In the genomic region with DNA sequence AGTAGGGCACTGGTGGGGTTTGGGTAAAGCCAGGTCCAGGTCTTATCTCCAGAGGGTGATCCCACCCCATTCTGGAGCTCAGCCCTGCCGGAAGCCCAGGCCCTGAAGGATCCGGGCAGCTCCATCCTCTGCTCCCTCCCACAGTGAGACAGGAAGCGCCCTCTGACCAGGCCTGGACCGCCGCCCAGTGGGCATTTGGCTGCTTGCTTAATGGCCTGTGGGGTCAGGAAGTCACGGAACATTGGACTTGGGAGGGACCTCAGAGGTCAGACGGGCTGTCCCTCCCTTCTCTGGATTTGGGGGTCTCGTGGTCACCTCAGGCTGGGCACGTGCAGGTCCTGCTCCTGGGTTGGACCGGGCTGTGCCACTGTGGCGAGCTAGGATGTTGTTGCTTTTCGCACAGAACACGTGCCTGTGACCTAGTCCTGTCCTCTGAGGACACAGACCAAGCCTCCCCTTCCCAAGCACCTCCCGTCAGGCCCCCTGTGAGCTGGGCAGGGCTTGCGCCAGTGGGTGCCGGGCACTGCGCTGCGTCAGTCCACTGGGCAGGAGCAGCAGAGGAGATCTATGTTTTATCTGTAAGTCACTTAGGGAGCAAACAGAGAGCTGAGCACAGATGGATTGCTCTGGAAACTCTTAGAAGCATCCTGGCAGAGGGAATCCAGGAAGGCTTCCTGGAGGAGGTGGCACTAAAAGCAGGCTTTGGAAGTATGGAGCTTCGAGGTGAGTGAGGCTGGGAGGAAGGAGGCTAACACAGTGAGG, we compare ENCODE assay signal across 10 cellular contexts. TPM values are rescaled to one million over a fixed set of nuclear protein-coding genes. Genes with fewer than 3 reads are reported as not detected.
A peak's percentile ranks its signal among the peaks of the same experiment; 100 is the strongest.
DNase-seq lines count a peak whose midpoint lies in the region; ATAC-seq and TF ChIP-seq lines count a peak whose summit lies in the region.
"Had no signal": no experiment of that assay in that cellular context is flagged by ENCODE, and none has a peak within 500 bp of the region (broad histone marks: within the 10 kb centered on the region; RNA-seq: fewer than 3 reads in every experiment).

No MANE protein-coding gene starts in this region.

- no peaks in the 10 kb centered on the region for H3K9me3 Mint-ChIP-seq in activated CD8-positive, alpha-beta T cell treated with anti-CD3 and anti-CD28 coated beads for 36 hours
- no peaks in the 10 kb centered on the region for H3K9me3 Mint-ChIP-seq in activated CD8-positive, alpha-beta T cell treated with anti-CD3 and anti-CD28 coated beads, Interleukin-2, amount 10 ng/mL, durations not matched to agents 7 days and 5 days (ENCODE audit: insufficient read depth)
- H3K9me3 Mint-ChIP-seq in mesothelial cell of epicardium = no peaks in the 10 kb centered on the region

- H3K27ac Mint-ChIP-seq in activated CD8-positive, alpha-beta T cell treated with anti-CD3 and anti-CD28 coated beads for 36 hours = peak overlapping the region; percentile 45
- no peak overlapping the region for H3K27ac Mint-ChIP-seq in activated CD8-positive, alpha-beta T cell treated with anti-CD3 and anti-CD28 coated beads, Interleukin-2, amount 10 ng/mL, durations not matched to agents 7 days and 5 days
- peak overlapping the region; percentile 64 for H3K27ac Mint-ChIP-seq in mesothelial cell of epicardium

- H3K9me3 ChIP-seq in upper lobe of right lung = no peaks in the 10 kb centered on the region

- POLR2A ChIA-PET in activated CD8-positive, alpha-beta T cell treated with anti-CD3 and anti-CD28 coated beads for 36 hours (lab: Charles Lee) = interaction anchor here (0.6 to 3.1 kb wide), 5 partner anchors 10 to 54 kb away, joined by 3 to 28 read pairs (median 3); no protein-coding TSS in a partner anchor
- POLR2A ChIA-PET in activated CD8-positive, alpha-beta T cell treated with anti-CD3 and anti-CD28 coated beads, Interleukin-2, amount 10 ng/mL, durations not matched to agents 7 days and 5 days (lab: Charles Lee) = interaction anchor here (1.7 kb wide), 1 partner anchor 9 kb away, joined by 6 read pairs; no protein-coding TSS in a partner anchor

- no peaks in the 10 kb centered on the region for H3K27me3 ChIP-seq in upper lobe of right lung

- peaks cover 8% of the 10 kb centered on the region for H3K36me3 Mint-ChIP-seq in activated CD8-positive, alpha-beta T cell treated with anti-CD3 and anti-CD28 coated beads for 36 hours (ENCODE audit: low read depth)
- H3K36me3 Mint-ChIP-seq in activated CD8-positive, alpha-beta T cell treated with anti-CD3 and anti-CD28 coated beads, Interleukin-2, amount 10 ng/mL, durations not matched to agents 7 days and 5 days (ENCODE audit: low read depth) = peaks cover 3% of the 10 kb centered on the region
- H3K36me3 Mint-ChIP-seq in mesothelial cell of epicardium = no peaks in the 10 kb centered on the region

- no peak for TF ChIP-seq CTCF in activated CD8-positive, alpha-beta T cell treated with anti-CD3 and anti-CD28 coated beads for 36 hours (IDR thresholded peaks at IDR 0.05)
- TF ChIP-seq CTCF in mesothelial cell of epicardium (IDR thresholded peaks at IDR 0.05; ENCODE audit: unreplicated experiment) (no peak), upper lobe of right lung (IDR thresholded peaks at IDR 0.05) (peak; percentile 36)

- peaks cover 84% of the 10 kb centered on the region for H3K4me1 ChIP-seq in upper lobe of right lung

- CTCF ChIA-PET in activated CD8-positive, alpha-beta T cell treated with anti-CD3 and anti-CD28 coated beads for 36 hours (lab: Charles Lee) = interaction anchor here (0.6 to 1.7 kb wide), 6 partner anchors 10 to 52 kb away, joined by 3 to 7 read pairs (median 4); no protein-coding TSS in a partner anchor
- CTCF ChIA-PET in activated CD8-positive, alpha-beta T cell treated with anti-CD3 and anti-CD28 coated beads, Interleukin-2, amount 10 ng/mL, durations not matched to agents 7 days and 5 days (lab: Charles Lee) = interaction anchor here (1.1 to 2.5 kb wide), 5 partner anchors 10 to 142 kb away, joined by 3 to 11 read pairs (median 6); no protein-coding TSS in a partner anchor

- ATAC-seq in activated CD8-positive, alpha-beta T cell treated with anti-CD3 and anti-CD28 coated beads for 36 hours = no peak
- no peak for ATAC-seq in activated CD8-positive, alpha-beta T cell treated with anti-CD3 and anti-CD28 coated beads, Interleukin-2, amount 10 ng/mL, durations not matched to agents 7 days and 5 days
- ATAC-seq in upper lobe of right lung (peak; percentile 82), HG03108 (IDR thresholded peaks at IDR 0.05; ENCODE audit: unreplicated experiment) (no peak), GM21381 (IDR thresholded peaks at IDR 0.05; ENCODE audit: unreplicated experiment) (no peak)

- peaks cover 65% of the 10 kb centered on the region for H3K4me1 Mint-ChIP-seq in activated CD8-positive, alpha-beta T cell treated with anti-CD3 and anti-CD28 coated beads for 36 hours (ENCODE audit: low read depth)
- H3K4me1 Mint-ChIP-seq in activated CD8-positive, alpha-beta T cell treated with anti-CD3 and anti-CD28 coated beads, Interleukin-2, amount 10 ng/mL, durations not matched to agents 7 days and 5 days (ENCODE audit: low read depth) = peaks cover 53% of the 10 kb centered on the region
- peaks cover 47% of the 10 kb centered on the region for H3K4me1 Mint-ChIP-seq in mesothelial cell of epicardium

- intact Hi-C loops in activated CD8-positive, alpha-beta T cell treated with anti-CD3 and anti-CD28 coated beads for 36 hours (cut with micrococcal nuclease) = no loop called here
- intact Hi-C loops in upper lobe of right lung (cut with DNase I) = no loop called here

- no peaks in the 10 kb centered on the region for H3K36me3 ChIP-seq in upper lobe of right lung

- no peak overlapping the region for H3K4me3 Mint-ChIP-seq in activated CD8-positive, alpha-beta T cell treated with anti-CD3 and anti-CD28 coated beads for 36 hours
- no peak overlapping the region for H3K4me3 Mint-ChIP-seq in activated CD8-positive, alpha-beta T cell treated with anti-CD3 and anti-CD28 coated beads, Interleukin-2, amount 10 ng/mL, durations not matched to agents 7 days and 5 days
- H3K4me3 Mint-ChIP-seq in mesothelial cell of epicardium = no peak overlapping the region

- no peaks in the 10 kb centered on the region for H3K27me3 Mint-ChIP-seq in activated CD8-positive, alpha-beta T cell treated with anti-CD3 and anti-CD28 coated beads for 36 hours
- no peaks in the 10 kb centered on the region for H3K27me3 Mint-ChIP-seq in activated CD8-positive, alpha-beta T cell treated with anti-CD3 and anti-CD28 coated beads, Interleukin-2, amount 10 ng/mL, durations not matched to agents 7 days and 5 days (ENCODE audit: low read depth)
- H3K27me3 Mint-ChIP-seq in mesothelial cell of epicardium (ENCODE audit: low read depth) = no peaks in the 10 kb centered on the region

- no peak overlapping the region for H3K4me3 ChIP-seq in upper lobe of right lung

- H3K27ac ChIP-seq in upper lobe of right lung = peak overlapping the region; percentile 69

- no peak for DNase-seq in activated CD8-positive, alpha-beta T cell treated with anti-CD3 and anti-CD28 coated beads for 36 hours
- DNase-seq in activated CD8-positive, alpha-beta T cell treated with anti-CD3 and anti-CD28 coated beads, Interleukin-2, amount 10 ng/mL, durations not matched to agents 7 days and 5 days = no peak
- DNase-seq in cortex of kidney (lab: John Stamatoyannopoulos, UW) = peak; percentile 62
- no peak for DNase-seq in mesothelial cell of epicardium (ENCODE audit: low spot score in 2 of 2, unreplicated experiment in 2 of 2)
- peak; percentile 91 for DNase-seq in upper lobe of right lung
- DNase-seq in NCI-H2081 treated with DMSO at 0.1 percent for 48 hours (lab: John Stamatoyannopoulos, UW) = no peak
- DNase-seq: NCI-H774; stimulated activated CD4-positive, alpha-beta T cell treated with anti-CD3 and anti-CD28 coated beads, Interleukin-12 subunit alpha, Interleukin-12 subunit beta, amount 100 ng/mL, for 4 hours had no signal

RNA-seq across cellular contexts. Expression of a gene that starts 49.4 kb away (rescaled TPM):
- 10 to 100 TPM; 33.6 to 34.5 TPM for total RNA-seq in activated CD8-positive, alpha-beta T cell treated with anti-CD3 and anti-CD28 coated beads for 36 hours
- 10 to 100 TPM; 48.9 to 51.4 TPM for total RNA-seq in activated CD8-positive, alpha-beta T cell treated with anti-CD3 and anti-CD28 coated beads, Interleukin-2, amount 10 ng/mL, durations not matched to agents 7 days and 5 days
- total RNA-seq in mesothelial cell of epicardium (193 to 218 TPM (median 208 TPM) in 3 replicates), upper lobe of right lung (87.2 TPM)

Comparison
In these comparisons a context has a peak if more than half of its experiments do, and no peak if none do; other contexts are left out.
1. DNase-seq: peak in cortex of kidney (single experiment) and upper lobe of right lung (single experiment); none in activated CD8-positive, alpha-beta T cell treated with anti-CD3 and anti-CD28 coated beads for 36 hours (single experiment), activated CD8-positive, alpha-beta T cell treated with anti-CD3 and anti-CD28 coated beads, Interleukin-2, amount 10 ng/mL, durations not matched to agents 7 days and 5 days (single experiment), mesothelial cell of epicardium (0 of 2) and NCI-H2081 treated with DMSO at 0.1 percent for 48 hours (single experiment).